In the genomic region with DNA sequence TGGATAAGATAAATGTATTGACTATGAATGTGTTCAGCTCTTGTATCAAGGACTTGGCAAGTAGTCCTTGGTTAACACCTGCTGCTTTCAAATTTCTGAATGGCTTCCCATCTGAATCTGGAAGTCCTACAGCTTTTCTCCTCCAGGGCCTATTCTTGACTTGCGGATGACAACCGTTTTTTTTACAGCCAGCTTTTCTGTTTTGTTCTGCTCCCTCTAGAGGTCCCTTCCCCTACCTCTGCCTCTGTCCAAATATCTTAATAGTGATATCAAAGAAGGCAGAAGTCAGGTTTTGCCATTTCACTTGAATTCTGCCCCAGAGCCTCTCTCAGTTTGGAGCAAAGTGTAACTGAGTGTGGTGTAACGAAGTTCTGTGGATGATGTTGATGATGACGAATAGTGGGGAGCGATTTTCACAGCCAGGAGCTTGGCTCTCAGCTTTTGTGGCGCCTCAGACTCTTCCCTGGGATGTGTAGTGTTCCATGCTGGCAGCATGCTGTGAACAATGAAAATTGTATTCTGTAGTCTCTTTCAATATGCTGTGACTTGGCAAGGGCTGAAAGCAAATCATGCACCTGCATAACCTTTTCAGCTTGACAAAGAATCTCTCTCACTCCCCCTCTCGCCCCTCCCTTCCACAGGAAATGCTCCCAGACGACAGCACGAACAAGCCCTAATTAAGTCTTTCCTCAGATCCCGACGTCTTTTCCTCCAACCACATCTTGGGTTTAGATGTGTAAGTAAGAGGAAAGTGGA, we compare ENCODE assay signal across 14 cellular contexts. TPM values are rescaled to one million over a fixed set of nuclear protein-coding genes. Genes with fewer than 3 reads are reported as not detected.
DNase-seq lines count a peak whose midpoint lies in the region; ATAC-seq and TF ChIP-seq lines count a peak whose summit lies in the region.
"Had no signal": no experiment of that assay in that cellular context is flagged by ENCODE, and none has a peak within 500 bp of the region (broad histone marks: within the 10 kb centered on the region; RNA-seq: fewer than 3 reads in every experiment).

No MANE protein-coding gene starts in this region.

- ATAC-seq in GM21786 (IDR thresholded peaks at IDR 0.05; ENCODE audit: unreplicated experiment) (no peak), GM18511 (IDR thresholded peaks at IDR 0.05; ENCODE audit: unreplicated experiment) (no peak)
- ATAC-seq: Panc1 had no signal

- POLR2A ChIA-PET in AG04450 (lab: Yijun Ruan, JAX): interaction anchor here (0.5 kb wide), 1 partner anchor 336 kb away, joined by 4 read pairs; a partner anchor contains a TSS

- no peak overlapping the region for H3K4me2 ChIP-seq in fibroblast of lung (ENCODE audit: extremely low read depth, insufficient read depth, low read length)
- H3K4me2 ChIP-seq: BLaER1 treated with 17β-estradiol and CSF1 and Interleukin-3, amounts not matched to agents 10 nM and 100 nM had no signal

- H3K9ac ChIP-seq in NT2/D1 (ENCODE audit: insufficient read length, low read depth): no peak overlapping the region
- no peak overlapping the region for H3K9ac ChIP-seq in fibroblast of lung (ENCODE audit: insufficient read depth, low read length)
- H3K9ac ChIP-seq: BLaER1 treated with 17β-estradiol and CSF1 and Interleukin-3, amounts not matched to agents 10 nM and 100 nM had no signal

- DNase-seq in AG04450 (ENCODE audit: low read depth, low spot score): no peak
- DNase-seq in NT2/D1 (ENCODE audit: low read depth, low spot score): peak; percentile 22
- peak in 1 of 2 donors; percentile 7 for DNase-seq in fibroblast of lung (ENCODE audit: low read depth in 2 of 2)
- no peak for DNase-seq in vagina (ENCODE audit: extremely low spot score in 2 of 2)
- DNase-seq in LoVo (ENCODE audit: low spot score): no peak
- DNase-seq: activated CD4-positive, alpha-beta T cell treated with anti-CD3 and anti-CD28 coated beads, Interleukin-2, amount 10 ng/mL, durations not matched to agents 7 days and 5 days; midbrain; spleen; stimulated activated naive CD4-positive, alpha-beta T cell treated with Interleukin-2 at 50 U/mL for 16 hours had no signal

- no peak overlapping the region for H2AFZ ChIP-seq in fibroblast of lung (ENCODE audit: low read length)

- H3K9me3 ChIP-seq in AG04450 (ENCODE audit: control insufficient read depth, insufficient read depth, low read length) (no peaks in the 10 kb centered on the region), KOPT-K1 (ENCODE audit: insufficient read depth, low read length, poor library complexity, severe bottlenecking) (no peaks in the 10 kb centered on the region), NT2/D1 (ENCODE audit: insufficient read depth, low read length) (no peaks in the 10 kb centered on the region), fibroblast of lung (ENCODE audit: control insufficient read depth, insufficient read depth, low read depth, low read length) (no peaks in the 10 kb centered on the region), vagina (no peaks in the 10 kb centered on the region)
- H3K9me3 ChIP-seq: BLaER1 treated with 17β-estradiol and CSF1 and Interleukin-3, amounts not matched to agents 10 nM and 100 nM; spleen had no signal

- H3K27ac ChIP-seq in AG04450 (ENCODE audit: low read depth, low read length) (no peak overlapping the region), KOPT-K1 (ENCODE audit: low read depth, low read length, poor library complexity, severe bottlenecking) (peak overlapping the region; percentile 5), fibroblast of lung (ENCODE audit: insufficient read depth, low read length) (no peak overlapping the region), vagina (no peak overlapping the region)
- H3K27ac ChIP-seq: BLaER1 treated with 17β-estradiol and CSF1 and Interleukin-3, amounts not matched to agents 10 nM and 100 nM; spleen had no signal

- H3K4me3 ChIP-seq in AG04450 (ENCODE audit: low read depth, low read length) (no peak overlapping the region), NT2/D1 (ENCODE audit: insufficient read length, low read depth) (no peak overlapping the region), fibroblast of lung (replicated peaks in 1 of 4; ENCODE audit: control extremely low read depth in 1 of 4, insufficient read depth in 1 of 4, low read depth in 3 of 4, low read length in 4 of 4) (no peak overlapping the region), vagina (no peak overlapping the region)
- H3K4me3 ChIP-seq: BLaER1 treated with 17β-estradiol and CSF1 and Interleukin-3, amounts not matched to agents 10 nM and 100 nM; spleen had no signal

- H3K4me1 ChIP-seq in NT2/D1 (ENCODE audit: insufficient read depth, insufficient read length) (no peaks in the 10 kb centered on the region), fibroblast of lung (ENCODE audit: control insufficient read depth, extremely low read depth, insufficient read depth, low read length) (no peaks in the 10 kb centered on the region), vagina (peaks cover 5% of the 10 kb centered on the region)

- H3K36me3 ChIP-seq in KOPT-K1 (ENCODE audit: insufficient read depth, low read length) (no peaks in the 10 kb centered on the region), NT2/D1 (ENCODE audit: insufficient read depth, insufficient read length, low read length) (no peaks in the 10 kb centered on the region), fibroblast of lung (ENCODE audit: control insufficient read depth, insufficient read depth, low read length) (no peaks in the 10 kb centered on the region), vagina (no peaks in the 10 kb centered on the region)
- H3K36me3 ChIP-seq: BLaER1 treated with 17β-estradiol and CSF1 and Interleukin-3, amounts not matched to agents 10 nM and 100 nM; spleen had no signal

- no peaks in the 10 kb centered on the region for H3K27me3 ChIP-seq in AG04450 (ENCODE audit: control insufficient read depth, insufficient read depth, low read length)
- H3K27me3 ChIP-seq in NT2/D1 (ENCODE audit: insufficient read depth, insufficient read length): no peaks in the 10 kb centered on the region
- H3K27me3 ChIP-seq in fibroblast of lung (ENCODE audit: control insufficient read depth, insufficient read depth, low read length): no peaks in the 10 kb centered on the region
- H3K27me3 ChIP-seq in vagina: no peaks in the 10 kb centered on the region
- H3K27me3 ChIP-seq: BLaER1 treated with 17β-estradiol and CSF1 and Interleukin-3, amounts not matched to agents 10 nM and 100 nM had no signal

- intact Hi-C loops in vagina (cut with DNase I): no loop called here

- no peaks in the 10 kb centered on the region for H4K20me1 ChIP-seq in fibroblast of lung (ENCODE audit: control insufficient read depth, extremely low read depth, insufficient read depth, low read length)
- H4K20me1 ChIP-seq: BLaER1 treated with 17β-estradiol and CSF1 and Interleukin-3, amounts not matched to agents 10 nM and 100 nM had no signal

- CTCF ChIA-PET in AG04450 (lab: Charles Lee): interaction anchor here (0.9 to 7.3 kb wide), 11 partner anchors 8 to 455 kb away, joined by 3 to 142 read pairs (median 4); no protein-coding TSS in a partner anchor

- no peak for TF ChIP-seq POLR2A in vagina (IDR thresholded peaks at IDR 0.05)

- no peaks in the 10 kb centered on the region for H3K79me2 ChIP-seq in fibroblast of lung (ENCODE audit: control insufficient read depth, insufficient read depth, low read length)

- TF ChIP-seq CTCF in AG04450 (IDR thresholded peaks at IDR 0.05; ENCODE audit: low read depth, low read length) (peak; percentile 36; the same call in 1 of the 2 replicates), fibroblast of lung (conservative IDR thresholded peaks at IDR 0.05 in 1 of 2, IDR thresholded peaks at IDR 0.05 in 1 of 2; ENCODE audit: low read depth in 1 of 2, low read length in 2 of 2) (peak; percentile 21 to 28), vagina (IDR thresholded peaks at IDR 0.05) (no peak)

RNA-seq across cellular contexts. Expression of a gene that starts 5.0 kb away (rescaled TPM):
- 6.6 and 6.9 TPM in 2 replicates for polyA plus RNA-seq in AG04450 (2011; rRNA removed)
- 7.7 and 7.8 TPM in 2 replicates for polyA minus RNA-seq in AG04450 (2011; rRNA and poly(A)+ RNA removed)
- 3.3 and 7.3 TPM in 2 replicates for total RNA-seq in fibroblast of lung
- 4.9 and 12.4 TPM in 2 replicates for polyA plus RNA-seq in fibroblast of lung
- 3.2 and 6.9 TPM in 2 replicates for polyA plus RNA-seq in fibroblast of lung (2012)
- polyA minus RNA-seq in fibroblast of lung (ENCODE audit: low replicate concordance): 8.6 and 11.3 TPM in 2 replicates
- total RNA-seq in vagina: 0.74 TPM

RNA-seq across cellular contexts. Expression of a gene that starts 28.4 kb away (rescaled TPM):
- 31.1 and 32.1 TPM in 2 replicates for polyA plus RNA-seq in AG04450 (2011; rRNA removed)
- polyA minus RNA-seq in AG04450 (2011; rRNA and poly(A)+ RNA removed): 26.9 and 36.2 TPM in 2 replicates
- total RNA-seq in fibroblast of lung: 25.9 and 115 TPM in 2 replicates
- 25.2 and 74.2 TPM in 2 replicates for polyA plus RNA-seq in fibroblast of lung
- 29.2 and 74.1 TPM in 2 replicates for polyA plus RNA-seq in fibroblast of lung (2012)
- polyA minus RNA-seq in fibroblast of lung (ENCODE audit: low replicate concordance): 28.5 and 191 TPM in 2 replicates
- 12.5 TPM for total RNA-seq in vagina

Comparison
In these comparisons a context has a peak if more than half of its experiments do, and no peak if none do; other contexts are left out.
1. CTCF ChIP-seq: peak in AG04450 (single experiment) and fibroblast of lung (2 of 2); none in vagina (0 of 3).